Comparison of ENCODE assay signal across 22 cellular contexts in the genomic region with DNA sequence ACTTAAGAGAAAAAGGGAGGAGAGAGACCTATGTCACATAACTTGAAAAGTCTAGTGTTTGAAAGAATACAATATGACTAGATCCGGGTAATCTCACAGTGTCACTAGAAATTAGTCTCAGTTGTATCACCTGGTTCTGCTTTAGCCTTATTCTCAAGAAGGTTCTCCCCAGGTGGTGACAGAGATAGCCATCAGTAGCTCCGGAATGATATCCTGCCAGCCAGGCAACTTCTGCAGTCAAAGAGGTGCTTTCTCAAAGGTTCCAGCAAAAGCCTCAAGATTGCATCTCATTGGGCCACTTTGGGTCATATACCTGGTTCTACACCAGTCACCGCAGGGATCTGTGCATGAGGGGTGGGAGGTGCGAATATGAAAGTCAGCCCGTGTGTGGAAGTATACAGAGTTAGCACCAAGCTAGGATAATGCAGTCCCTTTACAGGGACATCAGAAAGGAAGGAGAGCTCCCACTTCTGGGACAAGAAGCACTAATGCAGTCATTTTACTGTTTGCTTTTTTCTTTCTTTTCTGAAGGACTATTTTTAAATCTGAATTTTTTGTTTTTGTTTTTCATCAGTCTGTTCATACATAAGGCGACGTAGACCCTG.
DNase-seq lines count a peak whose midpoint lies in the region; ATAC-seq, FAIRE-seq and TF ChIP-seq lines count a peak whose summit lies in the region.
"Had no signal": no experiment of that assay in that cellular context is flagged by ENCODE, and none has a peak within 500 bp of the region (broad histone marks: within the 10 kb centered on the region; RNA-seq: fewer than 3 reads in every experiment).

No MANE protein-coding gene starts in this region.

- TF ChIP-seq CTCF in VCaP (conservative IDR thresholded peaks at IDR 0.05) (no peak), right lobe of liver (IDR thresholded peaks at IDR 0.05) (no peak), suprapubic skin (IDR thresholded peaks at IDR 0.05) (no peak)

- no peak overlapping the region for H3K27ac Mint-ChIP-seq in activated naive CD4-positive, alpha-beta T cell treated with anti-CD3 and anti-CD28 coated beads, Interleukin-2, amount 10 ng/mL, durations not matched to agents 7 days and 5 days
- H3K27ac Mint-ChIP-seq: activated CD8-positive, alpha-beta T cell treated with anti-CD3 and anti-CD28 coated beads for 36 hours; immature natural killer cell; natural killer cell treated with Interleukin-12 subunit alpha and Interleukin-12 subunit beta and Interleukin-15 and Interleukin-18, amount 100 ng/mL, for 72 hours had no signal

- H3K27me3 Mint-ChIP-seq in activated naive CD4-positive, alpha-beta T cell treated with anti-CD3 and anti-CD28 coated beads, Interleukin-2, amount 10 ng/mL, durations not matched to agents 7 days and 5 days = no peaks in the 10 kb centered on the region
- H3K27me3 Mint-ChIP-seq: activated CD8-positive, alpha-beta T cell treated with anti-CD3 and anti-CD28 coated beads for 36 hours; natural killer cell treated with Interleukin-12 subunit alpha and Interleukin-12 subunit beta and Interleukin-15 and Interleukin-18, amount 100 ng/mL, for 72 hours had no signal

- ATAC-seq in right lobe of liver = peak; percentile 27 to 51 (median 32)
- ATAC-seq: activated CD8-positive, alpha-beta T cell treated with anti-CD3 and anti-CD28 coated beads for 36 hours; natural killer cell treated with Interleukin-12 subunit alpha and Interleukin-12 subunit beta and Interleukin-15 and Interleukin-18, amount 100 ng/mL, for 72 hours had no signal

- DNase-seq in HT-29 (ENCODE audit: low spot score) (peak; percentile 51), right lobe of liver (no peak), suprapubic skin (ENCODE audit: low spot score in 2 of 2) (no peak), posterior vena cava (ENCODE audit: low spot score) (no peak), RCC 7860 (ENCODE audit: low spot score) (no peak)
- DNase-seq in activated naive CD4-positive, alpha-beta T cell treated with anti-CD3 and anti-CD28 coated beads, Interleukin-2, amount 10 ng/mL, durations not matched to agents 7 days and 5 days = no peak
- DNase-seq: activated CD8-positive, alpha-beta T cell treated with anti-CD3 and anti-CD28 coated beads for 36 hours; activated naive CD4-positive, alpha-beta T cell treated with anti-CD3 and anti-CD28 coated beads, Interleukin-2, amount 50 U/mL, for 16 hours; activated T-cell treated with anti-CD3 and anti-CD28 coated beads, Interleukin-2, amount 50 U/mL, for 48 hours; BE2C; colonic mucosa; heart right ventricle; immature natural killer cell; Kasumi-1; NCI-H1092 treated with DMSO at 0.1 percent for 48 hours; NCI-H524; spleen; WERI-Rb-1 had no signal

- H3K9me3 Mint-ChIP-seq in activated naive CD4-positive, alpha-beta T cell treated with anti-CD3 and anti-CD28 coated beads, Interleukin-2, amount 10 ng/mL, durations not matched to agents 7 days and 5 days = no peaks in the 10 kb centered on the region
- H3K9me3 Mint-ChIP-seq: activated CD8-positive, alpha-beta T cell treated with anti-CD3 and anti-CD28 coated beads for 36 hours; immature natural killer cell; natural killer cell treated with Interleukin-12 subunit alpha and Interleukin-12 subunit beta and Interleukin-15 and Interleukin-18, amount 100 ng/mL, for 72 hours had no signal

- H3K4me1 ChIP-seq in right lobe of liver = peaks cover 0 to 31% (median 11%) of the 10 kb centered on the region in 4 donors
- H3K4me1 ChIP-seq in suprapubic skin = peaks cover 18% of the 10 kb centered on the region
- H3K4me1 ChIP-seq: BE2C, colonic mucosa, spleen had no signal

- H3K27me3 ChIP-seq in right lobe of liver = no peaks in the 10 kb centered on the region
- no peaks in the 10 kb centered on the region for H3K27me3 ChIP-seq in suprapubic skin
- H3K27me3 ChIP-seq: BE2C, colonic mucosa, heart right ventricle, spleen had no signal

- no peak for FAIRE-seq in RCC 7860 (lab: Jason Lieb, UNC)
- FAIRE-seq: astrocyte, endometrium had no signal

- H3K27ac ChIP-seq in VCaP = peak overlapping the region; percentile 82
- peak overlapping the region in 1 of 3 donors; percentile 4 for H3K27ac ChIP-seq in right lobe of liver
- peak overlapping the region; percentile 20 for H3K27ac ChIP-seq in suprapubic skin
- H3K27ac ChIP-seq: colonic mucosa, heart right ventricle, spleen, WERI-Rb-1 had no signal

- no peak for TF ChIP-seq EP300 in suprapubic skin (IDR thresholded peaks at IDR 0.05)

- intact Hi-C loops in right lobe of liver (cut with DNase I) = no loop called here
- intact Hi-C loops in posterior vena cava (cut with DNase I) = no loop called here

- H3K9me3 ChIP-seq in right lobe of liver (no peaks in the 10 kb centered on the region), suprapubic skin (no peaks in the 10 kb centered on the region)
- H3K9me3 ChIP-seq: BE2C, colonic mucosa, heart right ventricle, spleen had no signal

- peaks cover 2% of the 10 kb centered on the region for H3K36me3 Mint-ChIP-seq in activated naive CD4-positive, alpha-beta T cell treated with anti-CD3 and anti-CD28 coated beads, Interleukin-2, amount 10 ng/mL, durations not matched to agents 7 days and 5 days
- H3K36me3 Mint-ChIP-seq: natural killer cell treated with Interleukin-12 subunit alpha and Interleukin-12 subunit beta and Interleukin-15 and Interleukin-18, amount 100 ng/mL, for 72 hours had no signal

- H3K4me1 Mint-ChIP-seq in activated naive CD4-positive, alpha-beta T cell treated with anti-CD3 and anti-CD28 coated beads, Interleukin-2, amount 10 ng/mL, durations not matched to agents 7 days and 5 days = no peaks in the 10 kb centered on the region
- H3K4me1 Mint-ChIP-seq: immature natural killer cell had no signal

- CTCF ChIA-PET in activated naive CD4-positive, alpha-beta T cell treated with anti-CD3 and anti-CD28 coated beads, Interleukin-2, amount 10 ng/mL, durations not matched to agents 7 days and 5 days (lab: Charles Lee) = interaction anchor here (1.9 kb wide), 1 partner anchor 8 kb away, joined by 5 read pairs; no protein-coding TSS in a partner anchor

- TF ChIP-seq POLR2A in right lobe of liver (IDR thresholded peaks at IDR 0.05) (no peak), suprapubic skin (IDR thresholded peaks at IDR 0.05) (no peak)

- H3K36me3 ChIP-seq in right lobe of liver (peaks cover 0 to 12% (median 6%) of the 10 kb centered on the region in 4 donors), suprapubic skin (peaks cover 30% of the 10 kb centered on the region)
- H3K36me3 ChIP-seq: BE2C, colonic mucosa, WERI-Rb-1 had no signal

- no peak overlapping the region for H3K4me3 ChIP-seq in right lobe of liver
- no peak overlapping the region for H3K4me3 ChIP-seq in suprapubic skin
- H3K4me3 ChIP-seq: colonic mucosa, heart right ventricle, spleen had no signal

- WGBS in right lobe of liver (ENCODE audit: insufficient coverage, low coverage, low lambda C conversion rate, missing lambda C conversion rate) = 40% methylated on average over 5 of the region's 7 CpGs
- WGBS in suprapubic skin = 52% methylated on average over 7 of the region's 7 CpGs

- H3K4me3 Mint-ChIP-seq in activated naive CD4-positive, alpha-beta T cell treated with anti-CD3 and anti-CD28 coated beads, Interleukin-2, amount 10 ng/mL, durations not matched to agents 7 days and 5 days = no peak overlapping the region
- H3K4me3 Mint-ChIP-seq: activated CD8-positive, alpha-beta T cell treated with anti-CD3 and anti-CD28 coated beads for 36 hours; immature natural killer cell; natural killer cell treated with Interleukin-12 subunit alpha and Interleukin-12 subunit beta and Interleukin-15 and Interleukin-18, amount 100 ng/mL, for 72 hours had no signal
